In the genomic region with DNA sequence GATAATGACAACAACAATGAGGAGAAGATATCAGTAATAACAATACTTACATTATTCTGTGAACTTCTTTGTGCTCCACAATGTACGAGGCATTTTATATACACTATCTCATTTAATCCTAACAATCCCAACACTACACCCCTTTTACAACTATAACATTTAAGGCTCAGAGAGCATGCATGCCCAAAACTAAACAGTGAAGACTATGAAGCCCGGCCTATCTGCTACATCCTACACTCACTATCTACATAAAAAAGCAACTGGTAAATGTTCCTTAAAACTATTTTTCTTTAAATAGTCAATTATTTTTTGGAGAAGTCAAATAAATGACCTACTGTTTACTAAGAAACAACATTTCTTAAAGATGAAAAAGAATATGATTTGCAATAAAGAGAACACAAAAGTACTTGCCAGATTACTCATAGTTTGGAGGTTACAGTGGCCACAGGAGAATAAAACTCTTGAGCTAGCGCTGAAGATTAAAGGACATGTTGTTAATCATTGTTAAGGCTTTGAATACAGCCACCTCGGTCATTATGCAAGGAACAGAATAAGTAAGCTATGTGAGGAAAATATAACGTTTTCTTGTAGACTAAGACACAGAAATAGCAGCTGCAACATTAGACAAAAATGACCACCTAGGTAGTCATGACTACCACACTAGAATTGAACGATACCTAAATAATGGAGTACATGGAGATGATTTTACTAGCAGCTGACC, we compare ENCODE assay signal across 14 cellular contexts. TPM values are rescaled to one million over a fixed set of nuclear protein-coding genes. Genes with fewer than 3 reads are reported as not detected.
DNase-seq lines count a peak whose midpoint lies in the region; ATAC-seq, FAIRE-seq and TF ChIP-seq lines count a peak whose summit lies in the region.
"Had no signal": no experiment of that assay in that cellular context is flagged by ENCODE, and none has a peak within 500 bp of the region (broad histone marks: within the 10 kb centered on the region; RNA-seq: fewer than 3 reads in every experiment).

No MANE protein-coding gene starts in this region.

- H3K36me3 Mint-ChIP-seq in astrocyte (ENCODE audit: low read depth, unreplicated experiment): peaks cover 3% of the 10 kb centered on the region

- H3K27me3 Mint-ChIP-seq in astrocyte (ENCODE audit: low read depth, unreplicated experiment): no peaks in the 10 kb centered on the region

- H3K4me1 ChIP-seq in astrocyte (ENCODE audit: insufficient read depth, low read length) (peaks cover 17% of the 10 kb centered on the region), mucosa of rectum (ENCODE audit: control insufficient read depth in 2 of 2, insufficient read depth in 2 of 2, low read length in 2 of 2) (peaks cover 27 to 45% of the 10 kb centered on the region in 2 donors)

- no peaks in the 10 kb centered on the region for H3K9me3 ChIP-seq in astrocyte (ENCODE audit: insufficient read depth, low read depth, low read length)
- no peaks in the 10 kb centered on the region for H3K9me3 ChIP-seq in mucosa of rectum (ENCODE audit: control insufficient read depth in 2 of 2, low read length in 2 of 2)
- H3K9me3 ChIP-seq: Peyer's patch had no signal

- H3K27ac ChIP-seq in astrocyte (ENCODE audit: low read depth, low read length) (peak overlapping the region; percentile 25), mucosa of rectum (ENCODE audit: low read depth in 2 of 2, low read length in 2 of 2) (peak overlapping the region; percentile 29 to 72)

- H3K36me3 ChIP-seq in astrocyte (ENCODE audit: insufficient read depth, low read length) (no peaks in the 10 kb centered on the region), mucosa of rectum (ENCODE audit: control insufficient read depth in 2 of 2, insufficient read depth in 2 of 2, low read length in 2 of 2) (no peaks in the 10 kb centered on the region)
- H3K36me3 ChIP-seq: Peyer's patch had no signal

- H3K27me3 ChIP-seq in astrocyte (ENCODE audit: insufficient read depth, low read length) (no peaks in the 10 kb centered on the region), mucosa of rectum (ENCODE audit: control insufficient read depth in 2 of 2, insufficient read depth in 2 of 2, low read length in 2 of 2) (no peaks in the 10 kb centered on the region)
- H3K27me3 ChIP-seq: Peyer's patch had no signal

- H3K27ac Mint-ChIP-seq in astrocyte (ENCODE audit: unreplicated experiment): no peak overlapping the region
- H3K27ac Mint-ChIP-seq: GM23338 had no signal

- H3K9me3 Mint-ChIP-seq in astrocyte (ENCODE audit: unreplicated experiment): no peaks in the 10 kb centered on the region
- H3K9me3 Mint-ChIP-seq: GM23338 had no signal

- peak; percentile 45 for FAIRE-seq in astrocyte (lab: Jason Lieb, UNC)
- FAIRE-seq: colon, keratinocyte had no signal

- peak overlapping the region; percentile 11 for H3K4me2 ChIP-seq in astrocyte (ENCODE audit: low read length)
- H3K4me2 ChIP-seq: GM23338 had no signal

- DNase-seq in astrocyte (ENCODE audit: low read depth): peak; percentile 77
- DNase-seq in T1000 (lab: John Stamatoyannopoulos, UW): no peak
- DNase-seq: activated CD8-positive, alpha-beta memory T cell treated with anti-CD3 and anti-CD28 coated beads for 24 hours; Peyer's patch; right cardiac atrium had no signal

- H3K9ac ChIP-seq in astrocyte (ENCODE audit: low read length): no peak overlapping the region
- H3K9ac ChIP-seq in mucosa of rectum (ENCODE audit: low read depth in 1 of 2, low read length in 2 of 2): peak overlapping the region in 1 of 2 donors; percentile 19

- H3K4me3 ChIP-seq in astrocyte (ENCODE audit: insufficient read depth, low read depth, low read length): no peak overlapping the region
- peak overlapping the region in 1 of 2 donors; percentile 23 for H3K4me3 ChIP-seq in mucosa of rectum (ENCODE audit: low read length in 2 of 2)
- H3K4me3 ChIP-seq: GM23338, Peyer's patch had no signal

- H3K79me2 ChIP-seq in astrocyte (ENCODE audit: insufficient read depth, low read length): peaks cover 84% of the 10 kb centered on the region

- TF ChIP-seq CTCF in astrocyte (IDR thresholded peaks at IDR 0.05; ENCODE audit: insufficient read depth, low read depth, low read length): no peak

- ATAC-seq in GM18861 (IDR thresholded peaks at IDR 0.05; ENCODE audit: unreplicated experiment): peak; percentile 94
- ATAC-seq in HG02759 (IDR thresholded peaks at IDR 0.05; ENCODE audit: unreplicated experiment): peak; percentile 75
- no peak for ATAC-seq in HG02885 (IDR thresholded peaks at IDR 0.05; ENCODE audit: poor library complexity, unreplicated experiment)
- ATAC-seq in GM18502 (IDR thresholded peaks at IDR 0.05; ENCODE audit: poor library complexity, unreplicated experiment): no peak
- ATAC-seq in HG02884 (IDR thresholded peaks at IDR 0.05; ENCODE audit: unreplicated experiment): no peak
- ATAC-seq: GM23338 had no signal

- H3K4me3 Mint-ChIP-seq in astrocyte (ENCODE audit: unreplicated experiment): no peak overlapping the region
- H3K4me3 Mint-ChIP-seq: GM23338 had no signal

- no peaks in the 10 kb centered on the region for H4K20me1 ChIP-seq in astrocyte (ENCODE audit: insufficient read depth, low read length)

- H3K4me1 Mint-ChIP-seq in astrocyte (ENCODE audit: low read depth, unreplicated experiment): peaks cover 16% of the 10 kb centered on the region
- H3K4me1 Mint-ChIP-seq: GM23338 had no signal

- no peak overlapping the region for H2AFZ ChIP-seq in astrocyte (ENCODE audit: low read depth, low read length)
- H2AFZ ChIP-seq: GM23338 had no signal

RNA-seq across cellular contexts. Expression of a gene that starts 56.7 kb away (rescaled TPM):
- 31.8 and 39.0 TPM in 2 replicates for total RNA-seq in astrocyte

Comparison
In these comparisons a context has a peak if more than half of its experiments do, and no peak if none do; other contexts are left out.
1. ATAC-seq: peak in GM18861 (single experiment) and HG02759 (single experiment); none in HG02885 (single experiment), GM18502 (single experiment) and HG02884 (single experiment).